ENCODE assay signal across 16 cellular contexts in the genomic region with DNA sequence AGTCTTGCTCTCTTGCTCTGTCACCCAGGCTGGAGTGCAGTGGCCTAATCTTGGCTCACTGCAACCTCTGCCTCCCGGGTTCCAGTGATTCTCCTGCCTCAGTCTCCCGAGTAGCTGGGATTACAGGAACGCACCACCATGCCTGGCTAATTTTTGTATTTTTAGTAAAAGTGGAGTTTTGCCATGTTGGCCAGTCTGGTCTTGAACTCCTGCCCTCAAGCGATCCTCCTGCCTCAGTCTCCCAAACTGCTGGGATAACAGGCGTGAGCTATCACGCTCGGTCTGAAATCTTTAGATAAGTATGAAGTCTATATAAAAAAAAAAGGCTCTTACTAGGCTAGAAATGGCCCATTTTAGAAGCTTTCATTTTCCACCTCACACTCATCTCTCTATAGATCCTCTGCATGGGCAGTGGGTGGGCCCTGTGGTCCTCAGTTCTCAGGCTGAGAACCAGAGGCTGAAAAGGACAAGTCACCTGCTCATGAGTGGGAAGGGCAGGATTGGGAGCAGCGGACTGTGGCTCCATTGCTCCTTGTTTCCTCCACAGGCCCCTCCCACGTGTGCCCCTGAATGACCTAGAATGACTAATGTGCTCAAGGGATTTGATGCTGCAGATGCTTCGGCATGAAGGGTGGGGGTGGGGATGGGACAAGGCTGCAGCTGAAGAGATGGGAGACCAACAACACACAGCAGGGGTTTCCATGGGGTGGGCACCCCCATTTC. TPM values are rescaled to one million over a fixed set of nuclear protein-coding genes. Genes with fewer than 3 reads are reported as not detected.
A peak's percentile ranks its signal among the peaks of the same experiment; 100 is the strongest.
DNase-seq lines count a peak whose midpoint lies in the region; ATAC-seq, FAIRE-seq and TF ChIP-seq lines count a peak whose summit lies in the region.
"Had no signal": no experiment of that assay in that cellular context is flagged by ENCODE, and none has a peak within 500 bp of the region (broad histone marks: within the 10 kb centered on the region; RNA-seq: fewer than 3 reads in every experiment).

No MANE protein-coding gene starts in this region.

- H3K27ac ChIP-seq in right atrium auricular region (no peak overlapping the region), heart right ventricle (no peak overlapping the region), MM.1S (ENCODE audit: low read length) (no peak overlapping the region)
- H3K27ac ChIP-seq: A549, suprapubic skin had no signal

- no peak overlapping the region for H2AFZ ChIP-seq in MM.1S (ENCODE audit: low read length)

- no peak overlapping the region for H3K4me3 Mint-ChIP-seq in activated naive CD4-positive, alpha-beta T cell treated with anti-CD3 and anti-CD28 coated beads, Interleukin-2, amount 10 ng/mL, durations not matched to agents 7 days and 5 days
- H3K4me3 Mint-ChIP-seq: activated CD8-positive, alpha-beta T cell treated with anti-CD3 and anti-CD28 coated beads, Interleukin-2, amount 10 ng/mL, durations not matched to agents 7 days and 5 days; activated naive CD4-positive, alpha-beta T cell treated with anti-CD3 and anti-CD28 coated beads, Interleukin-2, amount 50 U/mL, for 24 hours; dendritic cell treated with granulocyte-macrophage colony-stimulating factor and Interleukin-4, amounts not matched to agents 40 ng/mL and 50 ng/mL, for 4 days had no signal

- H4K20me1 ChIP-seq in MM.1S (ENCODE audit: insufficient read depth, low read length): no peaks in the 10 kb centered on the region

- H3K9me3 ChIP-seq in right atrium auricular region: no peaks in the 10 kb centered on the region
- H3K9me3 ChIP-seq in heart right ventricle: no peaks in the 10 kb centered on the region
- no peaks in the 10 kb centered on the region for H3K9me3 ChIP-seq in MM.1S (replicated peaks; ENCODE audit: insufficient read depth, low read length)
- H3K9me3 ChIP-seq: A549, suprapubic skin had no signal

- no peaks in the 10 kb centered on the region for H3K79me2 ChIP-seq in MM.1S (ENCODE audit: low read length)

- H3K27me3 ChIP-seq in right atrium auricular region: no peaks in the 10 kb centered on the region
- peaks cover 0 to 43% (median 17%) of the 10 kb centered on the region in 7 donors for H3K27me3 ChIP-seq in heart right ventricle
- 0 out of 2 replicates have a peak, but pooled peaks cover 5% of the 10 kb centered on the region for H3K27me3 ChIP-seq in MM.1S (replicated peaks; ENCODE audit: insufficient read depth, low read length)

- no peaks in the 10 kb centered on the region for H3K9me2 ChIP-seq in MM.1S (replicated peaks; ENCODE audit: insufficient read depth, low read length)

- no peaks in the 10 kb centered on the region for H3K36me3 Mint-ChIP-seq in activated naive CD4-positive, alpha-beta T cell treated with anti-CD3 and anti-CD28 coated beads, Interleukin-2, amount 10 ng/mL, durations not matched to agents 7 days and 5 days
- H3K36me3 Mint-ChIP-seq: activated naive CD4-positive, alpha-beta T cell treated with anti-CD3 and anti-CD28 coated beads, Interleukin-2, amount 50 U/mL, for 24 hours had no signal

- CTCF ChIA-PET in activated naive CD4-positive, alpha-beta T cell treated with anti-CD3 and anti-CD28 coated beads, Interleukin-2, amount 10 ng/mL, durations not matched to agents 7 days and 5 days (lab: Charles Lee): interaction anchor here (1.6 kb wide), 1 partner anchor 12 kb away, joined by 3 read pairs; no protein-coding TSS in a partner anchor

- H3K27ac Mint-ChIP-seq in activated naive CD4-positive, alpha-beta T cell treated with anti-CD3 and anti-CD28 coated beads, Interleukin-2, amount 10 ng/mL, durations not matched to agents 7 days and 5 days: no peak overlapping the region
- H3K27ac Mint-ChIP-seq: activated CD8-positive, alpha-beta T cell treated with anti-CD3 and anti-CD28 coated beads, Interleukin-2, amount 10 ng/mL, durations not matched to agents 7 days and 5 days; activated naive CD4-positive, alpha-beta T cell treated with anti-CD3 and anti-CD28 coated beads, Interleukin-2, amount 50 U/mL, for 24 hours; dendritic cell treated with granulocyte-macrophage colony-stimulating factor and Interleukin-4, amounts not matched to agents 40 ng/mL and 50 ng/mL, for 4 days had no signal

- H3K4me3 ChIP-seq in right atrium auricular region (no peak overlapping the region), heart right ventricle (no peak overlapping the region), MM.1S (ENCODE audit: low read length) (no peak overlapping the region)
- H3K4me3 ChIP-seq: A549, suprapubic skin had no signal

- no peaks in the 10 kb centered on the region for H3K4me1 Mint-ChIP-seq in activated naive CD4-positive, alpha-beta T cell treated with anti-CD3 and anti-CD28 coated beads, Interleukin-2, amount 10 ng/mL, durations not matched to agents 7 days and 5 days
- H3K4me1 Mint-ChIP-seq: activated naive CD4-positive, alpha-beta T cell treated with anti-CD3 and anti-CD28 coated beads, Interleukin-2, amount 50 U/mL, for 24 hours had no signal

- H3K4me2 ChIP-seq in MM.1S (ENCODE audit: low read depth, low read length): no peak overlapping the region
- H3K4me2 ChIP-seq: A549 had no signal

- DNase-seq in Right ventricle myocardium inferior (ENCODE audit: missing footprints): no peak
- DNase-seq in right atrium auricular region (ENCODE audit: low spot score): no peak
- peak; percentile 22 for DNase-seq in SW480 (ENCODE audit: low spot score)
- peak; percentile 28 to 53 for DNase-seq in heart right ventricle
- DNase-seq in urothelium cell line (ENCODE audit: low spot score): peak; percentile 89
- DNase-seq in activated naive CD4-positive, alpha-beta T cell treated with anti-CD3 and anti-CD28 coated beads, Interleukin-2, amount 10 ng/mL, durations not matched to agents 7 days and 5 days: no peak
- DNase-seq in MM.1S: no peak
- no peak for DNase-seq in left colon
- DNase-seq: activated CD8-positive, alpha-beta T cell treated with anti-CD3 and anti-CD28 coated beads, Interleukin-2, amount 10 ng/mL, durations not matched to agents 7 days and 5 days; midbrain had no signal

- H3K36me3 ChIP-seq in right atrium auricular region: no peaks in the 10 kb centered on the region
- no peaks in the 10 kb centered on the region for H3K36me3 ChIP-seq in heart right ventricle
- H3K36me3 ChIP-seq in MM.1S (replicated peaks; ENCODE audit: insufficient read depth, low read length): no peaks in the 10 kb centered on the region
- H3K36me3 ChIP-seq: suprapubic skin had no signal

- 72 to 78% methylated on average over 10 of the region's 10 CpGs for whole genome bisulfite sequencing in heart right ventricle, 2 donors

- H3K9me3 Mint-ChIP-seq in activated naive CD4-positive, alpha-beta T cell treated with anti-CD3 and anti-CD28 coated beads, Interleukin-2, amount 10 ng/mL, durations not matched to agents 7 days and 5 days: no peaks in the 10 kb centered on the region
- H3K9me3 Mint-ChIP-seq: activated naive CD4-positive, alpha-beta T cell treated with anti-CD3 and anti-CD28 coated beads, Interleukin-2, amount 50 U/mL, for 24 hours; dendritic cell treated with granulocyte-macrophage colony-stimulating factor and Interleukin-4, amounts not matched to agents 40 ng/mL and 50 ng/mL, for 4 days had no signal

- peak; percentile 55 for FAIRE-seq in urothelium cell line (lab: Jason Lieb, UNC)
- FAIRE-seq: A549, G401.6 had no signal

- no peaks in the 10 kb centered on the region for H3K4me1 ChIP-seq in right atrium auricular region
- H3K4me1 ChIP-seq in heart right ventricle: no peaks in the 10 kb centered on the region
- no peaks in the 10 kb centered on the region for H3K4me1 ChIP-seq in MM.1S (ENCODE audit: low read length)
- H3K4me1 ChIP-seq: A549, suprapubic skin had no signal

- ATAC-seq in Right ventricle myocardium inferior: peak; percentile 39
- ATAC-seq in heart right ventricle: peak in 6 of 8 donors; percentile 59 to 82 (median 70)
- ATAC-seq in left colon: no peak
- ATAC-seq: A549; activated CD8-positive, alpha-beta T cell treated with anti-CD3 and anti-CD28 coated beads, Interleukin-2, amount 10 ng/mL, durations not matched to agents 7 days and 5 days had no signal

- intact Hi-C loops in Right ventricle myocardium inferior (cut with DNase I) (no loop called here), heart right ventricle (cut with DNase I) (no loop called here), left colon (cut with DNase I, micrococcal nuclease) (loop anchor here in 1 of 2 donors (10.0 kb wide), 1 partner anchor 64 kb away; no protein-coding TSS in a partner anchor)

- no peak for TF ChIP-seq CTCF in right atrium auricular region (IDR thresholded peaks at IDR 0.05)
- TF ChIP-seq CTCF in heart right ventricle (IDR thresholded peaks at IDR 0.05): no peak
- no peak for TF ChIP-seq CTCF in MM.1S (IDR thresholded peaks at IDR 0.05; ENCODE audit: low read length)

- no peaks in the 10 kb centered on the region for H3F3A ChIP-seq in MM.1S (ENCODE audit: insufficient read depth, low read length)

- H3K9ac ChIP-seq in MM.1S (ENCODE audit: low read length): no peak overlapping the region

- peaks cover 30% of the 10 kb centered on the region for H3K27me3 Mint-ChIP-seq in activated naive CD4-positive, alpha-beta T cell treated with anti-CD3 and anti-CD28 coated beads, Interleukin-2, amount 10 ng/mL, durations not matched to agents 7 days and 5 days
- H3K27me3 Mint-ChIP-seq: activated naive CD4-positive, alpha-beta T cell treated with anti-CD3 and anti-CD28 coated beads, Interleukin-2, amount 50 U/mL, for 24 hours had no signal

RNA-seq across cellular contexts. Expression of gene PRAME, which starts 19.8 kb away (rescaled TPM):
- total RNA-seq in Right ventricle myocardium inferior: not detected
- under 1 TPM in 1 of 2 donors, not detected in 1; 0.19 TPM for total RNA-seq in right atrium auricular region
- under 1 TPM in 3 of 10 donors, not detected in 7; 0.35 to 0.49 (median 0.46) TPM for total RNA-seq in heart right ventricle
- polyA plus RNA-seq in heart right ventricle: under 1 TPM in 1 of 2 donors, not detected in 1; 0.22 TPM
- not detected for total RNA-seq in left colon
- total RNA-seq: activated CD8-positive, alpha-beta T cell treated with anti-CD3 and anti-CD28 coated beads, Interleukin-2, amount 10 ng/mL, durations not matched to agents 7 days and 5 days; suprapubic skin; T-helper 2 cell treated with Interferon-gamma antibody and Interleukin-4, amounts not matched to agents 100 ng/mL and 5 ng/mL, for 36 hours had no signal

RNA-seq across cellular contexts. Expression of gene ZNF280A, which starts 58.8 kb away (rescaled TPM):
- total RNA-seq in Right ventricle myocardium inferior (not detected), right atrium auricular region (not detected), heart right ventricle (not detected), left colon (not detected)
- polyA plus RNA-seq in heart right ventricle: not detected
- total RNA-seq: activated CD8-positive, alpha-beta T cell treated with anti-CD3 and anti-CD28 coated beads, Interleukin-2, amount 10 ng/mL, durations not matched to agents 7 days and 5 days; suprapubic skin; T-helper 2 cell treated with Interferon-gamma antibody and Interleukin-4, amounts not matched to agents 100 ng/mL and 5 ng/mL, for 36 hours had no signal

Comparison
In these comparisons a context has a peak if more than half of its experiments do, and no peak if none do; other contexts are left out.
1. DNase-seq: peak in SW480 (single experiment), heart right ventricle (2 of 2) and urothelium cell line (single experiment); none in Right ventricle myocardium inferior (single experiment), right atrium auricular region (single experiment), activated naive CD4-positive, alpha-beta T cell treated with anti-CD3 and anti-CD28 coated beads, Interleukin-2, amount 10 ng/mL, durations not matched to agents 7 days and 5 days (single experiment), MM.1S (single experiment) and left colon (0 of 2).